Comparison of ENCODE assay signal across 19 cellular contexts in genomic region chr17:76512366-76513305, GRCh38. TPM values are rescaled to one million over a fixed set of nuclear protein-coding genes. Genes with fewer than 3 reads are reported as not detected.
DNase-seq lines count a peak whose midpoint lies in the region; ATAC-seq and TF ChIP-seq lines count a peak whose summit lies in the region.
"Had no signal": no experiment of that assay in that cellular context is flagged by ENCODE, and none has a peak within 500 bp of the region (broad histone marks: within the 10 kb centered on the region; RNA-seq: fewer than 3 reads in every experiment).

No MANE protein-coding gene starts in this region.

- no peak for DNase-seq in activated CD8-positive, alpha-beta memory T cell treated with anti-CD3 and anti-CD28 coated beads, Interleukin-2, amount 10 ng/mL, durations not matched to agents 7 days and 5 days
- DNase-seq in activated CD8-positive, alpha-beta memory T cell treated with anti-CD3 and anti-CD28 coated beads, Interleukin-2, amount 50 U/mL, for 48 hours: no peak
- DNase-seq in HFFc6 (no peak), neural crest cell (ENCODE audit: low read depth, low spot score) (no peak), substantia nigra (lab: John Stamatoyannopoulos, UW) (no peak)
- DNase-seq in activated naive CD8-positive, alpha-beta T cell treated with anti-CD3 and anti-CD28 coated beads, Interleukin-2, amount 50 U/mL, for 24 hours: no peak
- DNase-seq: activated CD4-positive, alpha-beta T cell treated with anti-CD3 and anti-CD28 coated beads, Interleukin-2, amount 50 U/mL, for 48 hours; activated effector memory CD4-positive, alpha-beta T cell treated with Interleukin-2 at 50 U/mL for 16 hours; endodermal cell; left colon; midbrain; NCI-H1105; NCI-H510A treated with DMSO at 0.1 percent for 48 hours; RPMI8226 had no signal

- H3K27ac Mint-ChIP-seq in activated CD8-positive, alpha-beta memory T cell treated with anti-CD3 and anti-CD28 coated beads, Interleukin-2, amount 10 ng/mL, durations not matched to agents 7 days and 5 days: peak overlapping the region; percentile 77
- peak overlapping the region; percentile 11; the same call in 1 of the 2 replicates for H3K27ac Mint-ChIP-seq in HFFc6
- peak overlapping the region; percentile 47 for H3K27ac Mint-ChIP-seq in activated naive CD8-positive, alpha-beta T cell treated with anti-CD3 and anti-CD28 coated beads, Interleukin-2, amount 50 U/mL, for 24 hours
- H3K27ac Mint-ChIP-seq in neural crest cell (ENCODE audit: unreplicated experiment): peak overlapping the region; percentile 39
- H3K27ac Mint-ChIP-seq: endodermal cell had no signal

- H3K27me3 Mint-ChIP-seq in activated CD8-positive, alpha-beta memory T cell treated with anti-CD3 and anti-CD28 coated beads, Interleukin-2, amount 10 ng/mL, durations not matched to agents 7 days and 5 days: no peaks in the 10 kb centered on the region
- H3K27me3 Mint-ChIP-seq in HFFc6 (ENCODE audit: insufficient read depth) (peaks cover 14% of the 10 kb centered on the region), neural crest cell (ENCODE audit: low read depth) (peaks cover 13% of the 10 kb centered on the region)
- H3K27me3 Mint-ChIP-seq in activated naive CD8-positive, alpha-beta T cell treated with anti-CD3 and anti-CD28 coated beads, Interleukin-2, amount 50 U/mL, for 24 hours: no peaks in the 10 kb centered on the region

- CTCF ChIA-PET in activated CD8-positive, alpha-beta memory T cell treated with anti-CD3 and anti-CD28 coated beads, Interleukin-2, amount 10 ng/mL, durations not matched to agents 7 days and 5 days (lab: Charles Lee): interaction anchor here (0.5 to 15.6 kb wide), 9 partner anchors 10 to 1309 kb away, joined by 3 to 192 read pairs (median 4); partner anchors contain the start of genes AANAT and RHBDF2

- no peak overlapping the region for H3K4me3 Mint-ChIP-seq in activated CD8-positive, alpha-beta memory T cell treated with anti-CD3 and anti-CD28 coated beads, Interleukin-2, amount 10 ng/mL, durations not matched to agents 7 days and 5 days
- H3K4me3 Mint-ChIP-seq in HFFc6 (no peak overlapping the region), neural crest cell (no peak overlapping the region)
- H3K4me3 Mint-ChIP-seq in activated naive CD8-positive, alpha-beta T cell treated with anti-CD3 and anti-CD28 coated beads, Interleukin-2, amount 50 U/mL, for 24 hours: no peak overlapping the region
- H3K4me3 Mint-ChIP-seq: endodermal cell had no signal

- no peaks in the 10 kb centered on the region for H3K9me3 Mint-ChIP-seq in activated CD8-positive, alpha-beta memory T cell treated with anti-CD3 and anti-CD28 coated beads, Interleukin-2, amount 10 ng/mL, durations not matched to agents 7 days and 5 days (ENCODE audit: low read depth)
- no peaks in the 10 kb centered on the region for H3K9me3 Mint-ChIP-seq in HFFc6
- no peaks in the 10 kb centered on the region for H3K9me3 Mint-ChIP-seq in activated naive CD8-positive, alpha-beta T cell treated with anti-CD3 and anti-CD28 coated beads, Interleukin-2, amount 50 U/mL, for 24 hours
- H3K9me3 Mint-ChIP-seq in neural crest cell: no peaks in the 10 kb centered on the region
- H3K9me3 Mint-ChIP-seq: endodermal cell had no signal

- no peak for ATAC-seq in activated CD8-positive, alpha-beta memory T cell treated with anti-CD3 and anti-CD28 coated beads, Interleukin-2, amount 10 ng/mL, durations not matched to agents 7 days and 5 days
- no peak for ATAC-seq in activated naive CD8-positive, alpha-beta T cell treated with anti-CD3 and anti-CD28 coated beads, Interleukin-2, amount 50 U/mL, for 24 hours
- ATAC-seq in HG03025 (IDR thresholded peaks at IDR 0.05; ENCODE audit: low FRiP score, unreplicated experiment) (no peak), HG03095 (IDR thresholded peaks at IDR 0.05; ENCODE audit: unreplicated experiment) (no peak)
- ATAC-seq: left colon had no signal

- no peak overlapping the region for H3K27ac ChIP-seq in substantia nigra (ENCODE audit: low read depth, low read length, poor library complexity, severe bottlenecking)
- H3K27ac ChIP-seq: thoracic aorta had no signal

- TF ChIP-seq CTCF in HFFc6 (IDR thresholded peaks at IDR 0.05) (no peak), neural crest cell (conservative IDR thresholded peaks at IDR 0.05) (no peak)

- H3K4me1 Mint-ChIP-seq in activated CD8-positive, alpha-beta memory T cell treated with anti-CD3 and anti-CD28 coated beads, Interleukin-2, amount 10 ng/mL, durations not matched to agents 7 days and 5 days: peaks cover 47% of the 10 kb centered on the region
- H3K4me1 Mint-ChIP-seq in HFFc6 (ENCODE audit: low read depth): peaks cover 31% of the 10 kb centered on the region
- H3K4me1 Mint-ChIP-seq in activated naive CD8-positive, alpha-beta T cell treated with anti-CD3 and anti-CD28 coated beads, Interleukin-2, amount 50 U/mL, for 24 hours: peaks cover 44% of the 10 kb centered on the region
- H3K4me1 Mint-ChIP-seq in neural crest cell: no peaks in the 10 kb centered on the region
- H3K4me1 Mint-ChIP-seq: endodermal cell had no signal

- no peaks in the 10 kb centered on the region for H3K36me3 Mint-ChIP-seq in activated CD8-positive, alpha-beta memory T cell treated with anti-CD3 and anti-CD28 coated beads, Interleukin-2, amount 10 ng/mL, durations not matched to agents 7 days and 5 days
- H3K36me3 Mint-ChIP-seq in HFFc6 (ENCODE audit: low read depth): no peaks in the 10 kb centered on the region
- H3K36me3 Mint-ChIP-seq in activated naive CD8-positive, alpha-beta T cell treated with anti-CD3 and anti-CD28 coated beads, Interleukin-2, amount 50 U/mL, for 24 hours (ENCODE audit: low read depth): no peaks in the 10 kb centered on the region
- no peaks in the 10 kb centered on the region for H3K36me3 Mint-ChIP-seq in neural crest cell (ENCODE audit: low read depth)

RNA-seq across cellular contexts. Expression of gene RHBDF2, which starts 11.4 kb away (rescaled TPM):
- total RNA-seq in activated CD8-positive, alpha-beta memory T cell treated with anti-CD3 and anti-CD28 coated beads, Interleukin-2, amount 10 ng/mL, durations not matched to agents 7 days and 5 days: 10 to 100 TPM; 29.6 to 42.1 TPM
- 10 to 100 TPM in 2 of 6 experiments, 1 to 10 TPM in 4; 7.1 to 13.1 (median 9.4) TPM for total RNA-seq in HFFc6 (2021; fragmentation: NEBNext Ultra II Directional; extraction: Animal tissue kit (Norgen Biotek cat#: 25700))
- 2.0 and 3.6 TPM in 2 replicates for total RNA-seq in neural crest cell

RNA-seq across cellular contexts. Expression of gene CYGB, which starts 24.9 kb away (rescaled TPM):
- not detected for total RNA-seq in activated CD8-positive, alpha-beta memory T cell treated with anti-CD3 and anti-CD28 coated beads, Interleukin-2, amount 10 ng/mL, durations not matched to agents 7 days and 5 days
- under 1 TPM; 0.26 to 0.66 (median 0.33) TPM for total RNA-seq in HFFc6 (2021; fragmentation: NEBNext Ultra II Directional; extraction: Animal tissue kit (Norgen Biotek cat#: 25700))
- 8.6 and 8.7 TPM in 2 replicates for total RNA-seq in neural crest cell

RNA-seq across cellular contexts. Expression of gene PRCD, which starts 27.2 kb away (rescaled TPM):
- not detected for total RNA-seq in activated CD8-positive, alpha-beta memory T cell treated with anti-CD3 and anti-CD28 coated beads, Interleukin-2, amount 10 ng/mL, durations not matched to agents 7 days and 5 days
- total RNA-seq in HFFc6 (2021; fragmentation: NEBNext Ultra II Directional; extraction: Animal tissue kit (Norgen Biotek cat#: 25700)): not detected
- 0.41 and 0.75 TPM in 2 replicates for total RNA-seq in neural crest cell

RNA-seq across cellular contexts. Expression of gene AANAT, which starts 45.2 kb away (rescaled TPM):
- total RNA-seq in activated CD8-positive, alpha-beta memory T cell treated with anti-CD3 and anti-CD28 coated beads, Interleukin-2, amount 10 ng/mL, durations not matched to agents 7 days and 5 days: not detected
- total RNA-seq in HFFc6 (2021; fragmentation: NEBNext Ultra II Directional; extraction: Animal tissue kit (Norgen Biotek cat#: 25700)): under 1 TPM in 1 of 6 experiments, not detected in 5; 0.21 TPM
- 0.39 TPM in 1 of 2 replicates, not detected in the other for total RNA-seq in neural crest cell
- total RNA-seq: endodermal cell, glomerular endothelial cell, left colon, LHCN-M2, thoracic aorta had no signal

RNA-seq across cellular contexts. Expression of gene UBE2O, which starts 59.7 kb away (rescaled TPM):
- 10 to 100 TPM; 30.2 to 34.7 TPM for total RNA-seq in activated CD8-positive, alpha-beta memory T cell treated with anti-CD3 and anti-CD28 coated beads, Interleukin-2, amount 10 ng/mL, durations not matched to agents 7 days and 5 days
- total RNA-seq in HFFc6 (2021; fragmentation: NEBNext Ultra II Directional; extraction: Animal tissue kit (Norgen Biotek cat#: 25700)): 10 to 100 TPM; 24.3 to 26.0 (median 24.5) TPM
- total RNA-seq in neural crest cell: 70.0 and 71.4 TPM in 2 replicates

Comparison
In these comparisons a context has a peak if more than half of its experiments do, and no peak if none do; other contexts are left out.
1. H3K27ac Mint-ChIP-seq: peak in every context shown above with its lines; median percentile 77 in activated CD8-positive, alpha-beta memory T cell treated with anti-CD3 and anti-CD28 coated beads, Interleukin-2, amount 10 ng/mL, durations not matched to agents 7 days and 5 days; 47 in activated naive CD8-positive, alpha-beta T cell treated with anti-CD3 and anti-CD28 coated beads, Interleukin-2, amount 50 U/mL, for 24 hours; 39 in neural crest cell; 11 in HFFc6.